ENCODE assay signal across 7 cellular contexts in the genomic region with DNA sequence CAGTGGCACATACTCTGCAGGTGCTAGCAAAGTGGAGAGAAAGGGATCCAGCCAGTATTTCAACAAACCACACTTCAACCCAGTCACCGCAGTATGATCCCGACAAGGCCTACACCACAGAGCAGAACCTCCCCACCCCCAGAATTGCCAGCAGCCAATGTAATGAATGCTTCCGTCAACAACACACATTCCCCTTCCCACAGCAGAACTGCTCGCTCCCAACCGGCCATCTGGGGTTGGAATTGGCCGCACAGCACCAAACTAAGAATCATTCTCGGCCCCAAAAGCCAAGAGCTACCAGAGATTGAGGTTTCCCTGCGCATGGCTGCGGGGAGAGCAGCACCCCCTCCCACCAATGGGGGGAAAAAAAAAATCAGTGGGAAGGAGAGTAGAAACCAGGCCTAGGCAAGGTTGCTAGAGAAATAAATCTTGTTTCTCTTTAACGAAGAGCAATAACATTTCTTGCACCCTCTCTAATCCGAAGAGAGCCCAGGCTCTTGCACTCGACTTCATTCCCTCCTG. TPM values are rescaled to one million over a fixed set of nuclear protein-coding genes. Genes with fewer than 3 reads are reported as not detected.
DNase-seq lines count a peak whose midpoint lies in the region; ATAC-seq, FAIRE-seq and TF ChIP-seq lines count a peak whose summit lies in the region.

No MANE protein-coding gene starts in this region.

- H3K36me3 ChIP-seq in kidney (ENCODE audit: control insufficient read depth in 1 of 2, insufficient read depth in 2 of 2, low read length in 2 of 2) (no peaks in the 10 kb centered on the region), spleen (no peaks in the 10 kb centered on the region)

- WGBS in spleen, 5 donors = 0 to 2% (median 1%) methylated on average over 12 of the region's 12 CpGs

- intact Hi-C loops in kidney (cut with DNase I) (no loop called here), spleen (cut with DNase I; ENCODE audit: low total_unique reads) (no loop called here)

- H3K9ac ChIP-seq in kidney (ENCODE audit: low read length in 2 of 2) = peak overlapping the region; percentile 88 to 91

- no peak for ATAC-seq in HG03095 (IDR thresholded peaks at IDR 0.05; ENCODE audit: unreplicated experiment)

- H3K4me1 ChIP-seq in kidney (ENCODE audit: control insufficient read depth in 1 of 2, insufficient read depth in 1 of 2, low read depth in 1 of 2, low read length in 2 of 2) (peaks cover 6 to 12% of the 10 kb centered on the region in 2 donors), spleen (peaks cover 41 to 89% (median 70%) of the 10 kb centered on the region in 6 donors)

- FAIRE-seq in kidney (lab: Jason Lieb, UNC) = no peak

- H3K27ac ChIP-seq in kidney (ENCODE audit: low read depth in 2 of 2, low read length in 2 of 2) (peak overlapping the region; percentile 96 to 97), spleen (peak overlapping the region; percentile 92 to 98 (median 98))

- no peak for TF ChIP-seq POLR2A in spleen (IDR thresholded peaks at IDR 0.05)

- H3K9me3 ChIP-seq in kidney (ENCODE audit: control insufficient read depth in 1 of 2, low read length in 2 of 2) = no peaks in the 10 kb centered on the region
- H3K9me3 ChIP-seq in spleen = no peaks in the 10 kb centered on the region

- TF ChIP-seq CTCF in GM10266 (IDR thresholded peaks at IDR 0.05; ENCODE audit: control insufficient read depth, insufficient read depth, low read depth, missing control alignments) (no peak), choroid plexus epithelial cell (conservative IDR thresholded peaks at IDR 0.05; ENCODE audit: low read depth, low read length) (no peak), kidney (IDR thresholded peaks at IDR 0.05; ENCODE audit: borderline replicate concordance, extremely low read depth, insufficient read depth) (no peak), spleen (IDR thresholded peaks at IDR 0.05 in 8 of 11, conservative IDR thresholded peaks at IDR 0.05 in 3 of 11) (no peak)

- DNase-seq in GM10266 (ENCODE audit: extremely low spot score) (peak; percentile 50), NCI-H1092 treated with DMSO at 0.1 percent for 48 hours (lab: John Stamatoyannopoulos, UW) (peak; percentile 53), T1000 (lab: John Stamatoyannopoulos, UW) (peak; percentile 14), choroid plexus epithelial cell (ENCODE audit: low read depth) (peak; percentile 94), kidney (peak; percentile 63), spleen (peak; percentile 72)

- H3K4me3 ChIP-seq in choroid plexus epithelial cell (ENCODE audit: low read depth, low read length) (peak overlapping the region; percentile 78), kidney (ENCODE audit: low read length in 2 of 2) (peak overlapping the region; percentile 91 to 95), spleen (peak overlapping the region; percentile 64 to 87 (median 74))

- H3K27me3 ChIP-seq in spleen (replicated peaks in 1 of 7) = no peaks in the 10 kb centered on the region

RNA-seq across cellular contexts. Expression of a gene that starts 1.1 kb away (rescaled TPM):
- total RNA-seq in kidney (50.4 TPM), spleen (10 to 100 TPM; 19.8 to 31.0 (median 28.8) TPM)
- polyA plus RNA-seq in kidney (ENCODE audit: insufficient read depth, low read depth, low replicate concordance) (28.7 TPM), spleen (10 to 100 TPM in 1 of 3 donors, 1 to 10 TPM in 2; 5.3 to 12.6 (median 7.3) TPM)

Comparison
In these comparisons a context has a peak if more than half of its experiments do, and no peak if none do; other contexts are left out.
1. DNase-seq: peak in every context shown above with its lines; median percentile 94 in choroid plexus epithelial cell; 72 in spleen; 63 in kidney; 53 in NCI-H1092 treated with DMSO at 0.1 percent for 48 hours; 50 in GM10266; 14 in T1000.